In the genomic region with DNA sequence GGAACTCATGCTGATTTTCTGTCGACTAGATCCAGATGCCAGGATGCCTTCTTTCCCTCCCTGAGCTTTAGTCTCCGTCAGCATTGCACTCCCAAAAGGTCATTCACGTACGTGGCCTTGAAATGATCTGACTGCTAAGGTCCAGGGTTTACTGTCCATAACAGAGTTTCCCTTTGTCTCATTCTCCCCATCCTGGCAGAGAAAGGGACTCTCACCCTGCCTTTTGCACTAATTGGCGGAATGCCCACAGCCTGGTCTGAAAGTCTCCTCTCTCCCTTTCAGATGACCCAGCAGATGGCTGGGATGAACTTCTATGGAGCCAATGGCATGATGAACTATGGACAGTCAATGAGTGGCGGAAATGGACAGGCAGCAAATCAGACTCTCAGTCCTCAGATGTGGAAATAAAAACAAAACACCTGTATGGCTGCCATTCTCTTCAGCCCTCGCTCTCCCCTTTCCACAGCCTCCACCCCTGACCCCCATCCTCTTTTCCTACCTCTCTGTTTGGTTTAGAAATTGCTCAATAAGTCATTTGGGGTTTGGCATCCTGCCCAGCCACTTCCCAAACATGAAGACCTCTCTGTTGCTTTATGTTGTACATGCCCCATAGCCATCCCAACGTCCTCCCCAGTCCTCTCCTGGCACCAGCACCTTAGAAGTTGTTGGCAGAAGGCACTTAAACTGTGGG, we compare ENCODE assay signal across 1 cellular context.
TF ChIP-seq lines count a peak whose summit lies in the region.

No MANE protein-coding gene starts in this region.

TF ChIP-seq in HepG2, 621 proteins besides CTCF, POLR2A, EP300 and RAD21 (continued from another document and continues in another):
- TF ChIP-seq, protein P1, sequence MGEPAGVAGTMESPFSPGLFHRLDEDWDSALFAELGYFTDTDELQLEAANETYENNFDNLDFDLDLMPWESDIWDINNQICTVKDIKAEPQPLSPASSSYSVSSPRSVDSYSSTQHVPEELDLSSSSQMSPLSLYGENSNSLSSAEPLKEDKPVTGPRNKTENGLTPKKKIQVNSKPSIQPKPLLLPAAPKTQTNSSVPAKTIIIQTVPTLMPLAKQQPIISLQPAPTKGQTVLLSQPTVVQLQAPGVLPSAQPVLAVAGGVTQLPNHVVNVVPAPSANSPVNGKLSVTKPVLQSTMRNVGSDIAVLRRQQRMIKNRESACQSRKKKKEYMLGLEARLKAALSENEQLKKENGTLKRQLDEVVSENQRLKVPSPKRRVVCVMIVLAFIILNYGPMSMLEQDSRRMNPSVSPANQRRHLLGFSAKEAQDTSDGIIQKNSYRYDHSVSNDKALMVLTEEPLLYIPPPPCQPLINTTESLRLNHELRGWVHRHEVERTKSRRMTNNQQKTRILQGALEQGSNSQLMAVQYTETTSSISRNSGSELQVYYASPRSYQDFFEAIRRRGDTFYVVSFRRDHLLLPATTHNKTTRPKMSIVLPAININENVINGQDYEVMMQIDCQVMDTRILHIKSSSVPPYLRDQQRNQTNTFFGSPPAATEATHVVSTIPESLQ (CRISPR knock-in tag; conservative IDR thresholded peaks at IDR 0.05): no peak
- TF ChIP-seq ZNF652 (CRISPR knock-in tag; IDR thresholded peaks at IDR 0.05; ENCODE audit: borderline replicate concordance, low read depth) (no peak), ZNF883 (CRISPR knock-in tag; IDR thresholded peaks at IDR 0.05; ENCODE audit: not compliant biosample characterization) (peak; percentile 37), GPBP1L1 (CRISPR knock-in tag; IDR thresholded peaks at IDR 0.05) (no peak), RAD51 (IDR thresholded peaks at IDR 0.05; ENCODE audit: borderline replicate concordance) (no peak), ZNF530 (CRISPR knock-in tag; IDR thresholded peaks at IDR 0.05; ENCODE audit: low read depth) (no peak), ZNF225 (CRISPR knock-in tag; IDR thresholded peaks at IDR 0.05) (no peak), CREM (IDR thresholded peaks at IDR 0.05) (peak; percentile 85), CREM (CRISPR knock-in tag; IDR thresholded peaks at IDR 0.05) (no peak), JARID2 (CRISPR knock-in tag; IDR thresholded peaks at IDR 0.05; ENCODE audit: insufficient replicate concordance) (no peak), EED (CRISPR knock-in tag; IDR thresholded peaks at IDR 0.05) (no peak), ZNF770 (CRISPR knock-in tag; IDR thresholded peaks at IDR 0.05) (peak; percentile 80), ZNF761 (CRISPR knock-in tag; conservative IDR thresholded peaks at IDR 0.05) (no peak; the same call in 1 of the 2 replicates), ZNF337 (CRISPR knock-in tag; IDR thresholded peaks at IDR 0.05; ENCODE audit: borderline replicate concordance, low read depth) (0 out of 2 replicates have a peak, but pooled peaks have one; percentile 60), WIZ (CRISPR knock-in tag; IDR thresholded peaks at IDR 0.05) (no peak; the same call in 1 of the 2 replicates), RXRA (CRISPR knock-in tag; IDR thresholded peaks at IDR 0.05) (peak; percentile 99), SIX4 (CRISPR knock-in tag; IDR thresholded peaks at IDR 0.05) (no peak), REL (CRISPR knock-in tag; conservative IDR thresholded peaks at IDR 0.05) (no peak), ZNF253 (CRISPR knock-in tag; IDR thresholded peaks at IDR 0.05; ENCODE audit: borderline replicate concordance) (no peak), SALL2 (CRISPR knock-in tag; IDR thresholded peaks at IDR 0.05) (no peak; the same call in 1 of the 2 replicates), SPEN (CRISPR knock-in tag; IDR thresholded peaks at IDR 0.05; ENCODE audit: low read depth) (peak; percentile 71; the same call in 1 of the 2 replicates), ZNF766 (CRISPR knock-in tag; IDR thresholded peaks at IDR 0.05; ENCODE audit: borderline replicate concordance) (no peak), ZNF780A (CRISPR knock-in tag; IDR thresholded peaks at IDR 0.05) (no peak), KLF16 (CRISPR knock-in tag; IDR thresholded peaks at IDR 0.05) (peak in 1 of 2 experiments; percentile 70; a peak in 1 of 4 replicates), SAFB2 (CRISPR knock-in tag; IDR thresholded peaks at IDR 0.05; ENCODE audit: borderline replicate concordance, low read depth) (no peak), ZNF275 (CRISPR knock-in tag; IDR thresholded peaks at IDR 0.05; ENCODE audit: borderline replicate concordance) (peak; percentile 73; the same call in 1 of the 2 replicates), IKZF4 (CRISPR knock-in tag; IDR thresholded peaks at IDR 0.05; ENCODE audit: borderline replicate concordance, low read depth, not compliant biosample characterization) (no peak), MTF2 (CRISPR knock-in tag; IDR thresholded peaks at IDR 0.05; ENCODE audit: borderline replicate concordance) (no peak), NCOR1 (IDR thresholded peaks at IDR 0.05; ENCODE audit: borderline replicate concordance, low read length) (peak; percentile 98), ZNF773 (CRISPR knock-in tag; IDR thresholded peaks at IDR 0.05; ENCODE audit: borderline replicate concordance) (no peak), ZNF234 (CRISPR knock-in tag; conservative IDR thresholded peaks at IDR 0.05) (peak; percentile 71; the same call in 1 of the 2 replicates), CERS6 (CRISPR knock-in tag; IDR thresholded peaks at IDR 0.05) (no peak), SRF (IDR thresholded peaks at IDR 0.05; ENCODE audit: low read depth, low read length) (0 out of 2 replicates have a peak, but pooled peaks have one; percentile 12), HCFC1 (IDR thresholded peaks at IDR 0.05; ENCODE audit: low read depth, low read length) (no peak), ASH2L (IDR thresholded peaks at IDR 0.05; ENCODE audit: insufficient read length, low read depth, low read length) (peak; percentile 91), YEATS4 (CRISPR knock-in tag; IDR thresholded peaks at IDR 0.05; ENCODE audit: borderline replicate concordance) (peak; percentile 41; the same call in 1 of the 2 replicates), ZBTB3 (CRISPR knock-in tag; IDR thresholded peaks at IDR 0.05; ENCODE audit: borderline replicate concordance, low read depth) (0 out of 2 replicates have a peak, but pooled peaks have one; percentile 38), LCORL (IDR thresholded peaks at IDR 0.05) (peak; percentile 91), LCORL (CRISPR knock-in tag; IDR thresholded peaks at IDR 0.05) (peak; percentile 98), ARHGAP35 (CRISPR knock-in tag; IDR thresholded peaks at IDR 0.05; ENCODE audit: borderline replicate concordance) (no peak), ZSCAN20 (CRISPR knock-in tag; IDR thresholded peaks at IDR 0.05; ENCODE audit: borderline replicate concordance) (no peak), HNRNPUL1 (IDR thresholded peaks at IDR 0.05; ENCODE audit: low read depth, low read length) (no peak), ZNF605 (CRISPR knock-in tag; IDR thresholded peaks at IDR 0.05) (peak; percentile 62; the same call in 1 of the 2 replicates), NFIC (IDR thresholded peaks at IDR 0.05; ENCODE audit: low read length) (peak; percentile 91), TBP (CRISPR knock-in tag; IDR thresholded peaks at IDR 0.05) (0 out of 2 replicates have a peak, but pooled peaks have one; percentile 68), ZFP36 (IDR thresholded peaks at IDR 0.05; ENCODE audit: borderline replicate concordance, low read depth, low read length, partially characterized antibody) (no peak), MAX (IDR thresholded peaks at IDR 0.05) (peak; percentile 85), NR2F6 (IDR thresholded peaks at IDR 0.05) (peak; percentile 85), NR2F6 (CRISPR knock-in tag; IDR thresholded peaks at IDR 0.05) (no peak; the same call in none of the 2 replicates), ZNF670 (CRISPR knock-in tag; IDR thresholded peaks at IDR 0.05; ENCODE audit: borderline replicate concordance) (no peak), MAFF (IDR thresholded peaks at IDR 0.05; ENCODE audit: low read depth, low read length) (peak; percentile 70), ZNF615 (CRISPR knock-in tag; IDR thresholded peaks at IDR 0.05; ENCODE audit: borderline replicate concordance) (no peak), PHF21A (CRISPR knock-in tag; IDR thresholded peaks at IDR 0.05) (peak; percentile 98), ZNF879 (CRISPR knock-in tag; IDR thresholded peaks at IDR 0.05) (no peak), KMT2B (CRISPR knock-in tag; IDR thresholded peaks at IDR 0.05) (0 out of 2 replicates have a peak, but pooled peaks have one; percentile 24), SCMH1 (CRISPR knock-in tag; IDR thresholded peaks at IDR 0.05; ENCODE audit: borderline replicate concordance) (no peak), JUND (CRISPR knock-in tag; IDR thresholded peaks at IDR 0.05) (no peak), ZFP62 (CRISPR knock-in tag; IDR thresholded peaks at IDR 0.05) (no peak), HNF4A (CRISPR knock-in tag; IDR thresholded peaks at IDR 0.05) (peak; percentile 95)
- TF ChIP-seq, protein P2, sequence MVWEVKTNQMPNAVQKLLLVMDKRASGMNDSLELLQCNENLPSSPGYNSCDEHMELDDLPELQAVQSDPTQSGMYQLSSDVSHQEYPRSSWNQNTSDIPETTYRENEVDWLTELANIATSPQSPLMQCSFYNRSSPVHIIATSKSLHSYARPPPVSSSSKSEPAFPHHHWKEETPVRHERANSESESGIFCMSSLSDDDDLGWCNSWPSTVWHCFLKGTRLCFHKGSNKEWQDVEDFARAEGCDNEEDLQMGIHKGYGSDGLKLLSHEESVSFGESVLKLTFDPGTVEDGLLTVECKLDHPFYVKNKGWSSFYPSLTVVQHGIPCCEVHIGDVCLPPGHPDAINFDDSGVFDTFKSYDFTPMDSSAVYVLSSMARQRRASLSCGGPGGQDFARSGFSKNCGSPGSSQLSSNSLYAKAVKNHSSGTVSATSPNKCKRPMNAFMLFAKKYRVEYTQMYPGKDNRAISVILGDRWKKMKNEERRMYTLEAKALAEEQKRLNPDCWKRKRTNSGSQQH (CRISPR knock-in tag; IDR thresholded peaks at IDR 0.05; ENCODE audit: low read depth): 0 out of 2 replicates have a peak, but pooled peaks have one; percentile 54
- TF ChIP-seq, protein P3, sequence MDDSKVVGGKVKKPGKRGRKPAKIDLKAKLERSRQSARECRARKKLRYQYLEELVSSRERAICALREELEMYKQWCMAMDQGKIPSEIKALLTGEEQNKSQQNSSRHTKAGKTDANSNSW (CRISPR knock-in tag; IDR thresholded peaks at IDR 0.05; ENCODE audit: borderline replicate concordance): no peak
- TF ChIP-seq, protein P4, sequence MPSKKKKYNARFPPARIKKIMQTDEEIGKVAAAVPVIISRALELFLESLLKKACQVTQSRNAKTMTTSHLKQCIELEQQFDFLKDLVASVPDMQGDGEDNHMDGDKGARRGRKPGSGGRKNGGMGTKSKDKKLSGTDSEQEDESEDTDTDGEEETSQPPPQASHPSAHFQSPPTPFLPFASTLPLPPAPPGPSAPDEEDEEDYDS (CRISPR knock-in tag; IDR thresholded peaks at IDR 0.05): peak; percentile 64; the same call in 1 of the 2 replicates
- TF ChIP-seq, protein P5, sequence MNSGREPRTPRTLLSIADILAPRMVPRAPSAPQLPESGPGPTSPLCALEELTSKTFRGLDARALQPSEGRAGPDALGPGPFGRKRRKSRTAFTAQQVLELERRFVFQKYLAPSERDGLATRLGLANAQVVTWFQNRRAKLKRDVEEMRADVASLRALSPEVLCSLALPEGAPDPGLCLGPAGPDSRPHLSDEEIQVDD (CRISPR knock-in tag; IDR thresholded peaks at IDR 0.05; ENCODE audit: borderline replicate concordance): no peak
- TF ChIP-seq, protein P6, sequence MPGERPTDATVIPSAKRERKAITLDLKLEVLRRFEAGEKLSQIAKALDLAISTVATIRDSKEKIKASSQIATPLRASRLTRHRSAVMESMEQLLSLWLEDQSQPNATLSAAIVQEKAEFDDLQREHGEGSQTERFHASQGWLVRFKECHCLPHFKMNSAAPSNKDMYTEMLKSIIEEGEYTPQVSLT (CRISPR knock-in tag; IDR thresholded peaks at IDR 0.05; ENCODE audit: borderline replicate concordance, low read depth): no peak
